Comparison of ENCODE assay signal across 8 cellular contexts in the genomic region with DNA sequence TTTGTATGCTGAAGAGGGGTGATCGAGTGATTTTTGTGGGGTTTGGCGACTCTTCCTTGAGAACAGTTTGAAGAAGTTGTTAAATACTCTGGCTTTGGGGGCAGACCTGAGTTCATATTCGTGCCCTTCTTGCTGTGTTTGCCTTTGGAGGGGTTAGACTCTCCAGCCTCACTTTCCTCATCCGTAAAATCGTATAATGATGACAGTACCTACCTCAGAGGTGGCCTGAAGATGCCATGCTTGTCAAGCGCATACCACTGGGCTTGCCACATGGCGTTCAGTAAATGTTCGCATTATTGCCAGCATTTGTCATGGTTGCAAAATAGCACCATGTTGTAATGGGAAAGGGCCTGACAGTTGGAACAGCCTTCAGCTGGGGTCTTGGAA. TPM values are rescaled to one million over a fixed set of nuclear protein-coding genes. Genes with fewer than 3 reads are reported as not detected.
DNase-seq lines count a peak whose midpoint lies in the region; ATAC-seq and TF ChIP-seq lines count a peak whose summit lies in the region.

No MANE protein-coding gene starts in this region.

- no peak for TF ChIP-seq CTCF in DND-41 (IDR thresholded peaks at IDR 0.05; ENCODE audit: borderline replicate concordance, extremely low read depth, low read length, poor library complexity, severe bottlenecking)
- TF ChIP-seq CTCF in MM.1S (IDR thresholded peaks at IDR 0.05; ENCODE audit: low read length), result no peak
- TF ChIP-seq CTCF in fibroblast of lung (conservative IDR thresholded peaks at IDR 0.05 in 1 of 2, IDR thresholded peaks at IDR 0.05 in 1 of 2; ENCODE audit: low read depth in 1 of 2, low read length in 2 of 2), result peak in 1 of 2 donors; percentile 9
- no peak for TF ChIP-seq CTCF in neural cell (IDR thresholded peaks at IDR 0.05; ENCODE audit: poor library complexity, severe bottlenecking)

- TF ChIP-seq RAD21 in neural cell (conservative IDR thresholded peaks at IDR 0.05), result no peak

- H3K4me3 ChIP-seq in DND-41 (ENCODE audit: low read depth in 1 of 2, low read length in 2 of 2), result peak overlapping the region; percentile 66 to 83
- H3K4me3 ChIP-seq in MM.1S (ENCODE audit: low read length), result peak overlapping the region; percentile 80
- H3K4me3 ChIP-seq in fibroblast of lung (replicated peaks in 1 of 4; ENCODE audit: control extremely low read depth in 1 of 4, insufficient read depth in 1 of 4, low read depth in 3 of 4, low read length in 4 of 4), result peak overlapping the region; percentile 59 to 95 (median 86)
- H3K4me3 ChIP-seq in neural cell (ENCODE audit: low read length), result peak overlapping the region; percentile 89

- ATAC-seq in DND-41 (ENCODE audit: insufficient read depth, low read depth) (peak; percentile 3; the same call in 2 of the 3 replicates), HG03571 (IDR thresholded peaks at IDR 0.05; ENCODE audit: unreplicated experiment) (no peak)

- H3K4me2 ChIP-seq in DND-41 (ENCODE audit: insufficient read depth, low read length) (peak overlapping the region; percentile 71), MM.1S (ENCODE audit: low read depth, low read length) (peak overlapping the region; percentile 86), fibroblast of lung (ENCODE audit: extremely low read depth, insufficient read depth, low read length) (peak overlapping the region; percentile 80), neural cell (ENCODE audit: low read length) (peak overlapping the region; percentile 88)

- H4K20me1 ChIP-seq in DND-41 (ENCODE audit: insufficient read depth, low read length), result peaks cover 56% of the 10 kb centered on the region
- no peaks in the 10 kb centered on the region for H4K20me1 ChIP-seq in MM.1S (ENCODE audit: insufficient read depth, low read length)
- peaks cover 7% of the 10 kb centered on the region for H4K20me1 ChIP-seq in fibroblast of lung (ENCODE audit: control insufficient read depth, extremely low read depth, insufficient read depth, low read length)
- no peaks in the 10 kb centered on the region for H4K20me1 ChIP-seq in neural cell (ENCODE audit: insufficient read depth)

- no peaks in the 10 kb centered on the region for H3K9me3 ChIP-seq in DND-41 (ENCODE audit: insufficient read depth, low read length, severe bottlenecking)
- no peaks in the 10 kb centered on the region for H3K9me3 ChIP-seq in MM.1S (replicated peaks; ENCODE audit: insufficient read depth, low read length)
- no peaks in the 10 kb centered on the region for H3K9me3 ChIP-seq in fibroblast of lung (ENCODE audit: control insufficient read depth, insufficient read depth, low read depth, low read length)
- H3K9me3 ChIP-seq in neural cell (ENCODE audit: low read length), result no peaks in the 10 kb centered on the region

- H3K27me3 ChIP-seq in DND-41 (ENCODE audit: insufficient read depth, low read length, poor library complexity), result no peaks in the 10 kb centered on the region
- H3K27me3 ChIP-seq in MM.1S (replicated peaks; ENCODE audit: insufficient read depth, low read length), result no peaks in the 10 kb centered on the region
- H3K27me3 ChIP-seq in fibroblast of lung (ENCODE audit: control insufficient read depth, insufficient read depth, low read length), result no peaks in the 10 kb centered on the region
- H3K27me3 ChIP-seq in neural cell (ENCODE audit: insufficient read depth, low read depth, low read length), result no peaks in the 10 kb centered on the region

- peaks cover 57% of the 10 kb centered on the region for H3K4me1 ChIP-seq in DND-41 (ENCODE audit: insufficient read depth, low read length)
- H3K4me1 ChIP-seq in MM.1S (ENCODE audit: low read length), result peaks cover 32% of the 10 kb centered on the region
- no peaks in the 10 kb centered on the region for H3K4me1 ChIP-seq in fibroblast of lung (ENCODE audit: control insufficient read depth, extremely low read depth, insufficient read depth, low read length)

- H3K27ac ChIP-seq in DND-41 (ENCODE audit: low read length), result peak overlapping the region; percentile 97
- peak overlapping the region; percentile 80 for H3K27ac ChIP-seq in MM.1S (ENCODE audit: low read length)
- H3K27ac ChIP-seq in fibroblast of lung (ENCODE audit: insufficient read depth, low read length), result peak overlapping the region; percentile 92
- H3K27ac ChIP-seq in neural cell (ENCODE audit: low read length), result no peak overlapping the region

- H2AFZ ChIP-seq in DND-41 (ENCODE audit: low read depth, low read length), result no peak overlapping the region
- H2AFZ ChIP-seq in MM.1S (ENCODE audit: low read length), result peak overlapping the region; percentile 37; the same call in 1 of the 2 replicates
- H2AFZ ChIP-seq in fibroblast of lung (ENCODE audit: low read length), result no peak overlapping the region
- no peak overlapping the region for H2AFZ ChIP-seq in neural cell (ENCODE audit: low read depth, low read length)

- H3K9me2 ChIP-seq in MM.1S (replicated peaks; ENCODE audit: insufficient read depth, low read length), result no peaks in the 10 kb centered on the region
- no peaks in the 10 kb centered on the region for H3K9me2 ChIP-seq in neural cell (ENCODE audit: insufficient read depth, low read length)

- DNase-seq in DND-41 (peak; percentile 38), MM.1S (peak; percentile 43), fibroblast of lung (ENCODE audit: low read depth in 2 of 2) (peak; percentile 78 to 87), NCI-H510A (lab: John Stamatoyannopoulos, UW) (no peak), HPDE6-E6E7 (ENCODE audit: extremely low spot score) (no peak)
- peak; percentile 24 for DNase-seq in activated CD8-positive, alpha-beta memory T cell treated with anti-CD3 and anti-CD28 coated beads, Interleukin-2, amount 50 U/mL, for 4 hours

- peak overlapping the region; percentile 96 for H3K9ac ChIP-seq in DND-41 (ENCODE audit: low read depth, low read length)
- H3K9ac ChIP-seq in MM.1S (ENCODE audit: low read length), result peak overlapping the region; percentile 77
- H3K9ac ChIP-seq in fibroblast of lung (ENCODE audit: insufficient read depth, low read length), result peak overlapping the region; percentile 91
- H3K9ac ChIP-seq in neural cell (ENCODE audit: low read length), result no peak overlapping the region

- H3K79me2 ChIP-seq in DND-41 (ENCODE audit: insufficient read depth, low read length), result peaks cover 65% of the 10 kb centered on the region
- peaks cover 60% of the 10 kb centered on the region for H3K79me2 ChIP-seq in MM.1S (ENCODE audit: low read length)
- H3K79me2 ChIP-seq in fibroblast of lung (ENCODE audit: control insufficient read depth, insufficient read depth, low read length), result peaks cover 63% of the 10 kb centered on the region
- peaks cover 33% of the 10 kb centered on the region for H3K79me2 ChIP-seq in neural cell (replicated peaks; ENCODE audit: insufficient read depth, low read length)

- no peak for TF ChIP-seq EP300 in neural cell (conservative IDR thresholded peaks at IDR 0.05; ENCODE audit: poor library complexity, severe bottlenecking)

- H3F3A ChIP-seq in MM.1S (ENCODE audit: insufficient read depth, low read length) (peaks cover 29% of the 10 kb centered on the region), neural cell (ENCODE audit: insufficient read depth, low read length, poor library complexity, severe bottlenecking) (no peaks in the 10 kb centered on the region)

- H3K36me3 ChIP-seq in DND-41 (ENCODE audit: insufficient read depth, low read length) (peaks cover 16% of the 10 kb centered on the region), MM.1S (replicated peaks; ENCODE audit: insufficient read depth, low read length) (no peaks in the 10 kb centered on the region), fibroblast of lung (ENCODE audit: control insufficient read depth, insufficient read depth, low read length) (no peaks in the 10 kb centered on the region), neural cell (ENCODE audit: insufficient read depth, low read length) (no peaks in the 10 kb centered on the region)

TF ChIP-seq in neural cell, 6 proteins besides CTCF, POLR2A, EP300 and RAD21:
- TF ChIP-seq EZH2 (IDR thresholded peaks at IDR 0.05; ENCODE audit: borderline replicate concordance, insufficient read depth, low read length, poor library complexity, severe bottlenecking) (no peak), TAF1 (IDR thresholded peaks at IDR 0.05; ENCODE audit: low read depth) (no peak), SMC3 (conservative IDR thresholded peaks at IDR 0.05; ENCODE audit: poor library complexity) (no peak), POLR2AphosphoS5 (IDR thresholded peaks at IDR 0.05) (no peak), REST (IDR thresholded peaks at IDR 0.05; ENCODE audit: borderline replicate concordance) (no peak), MXI1 (conservative IDR thresholded peaks at IDR 0.05; ENCODE audit: poor library complexity, severe bottlenecking) (no peak)
TF ChIP-seq in neural cell: peak in this region for 0.

RNA-seq across cellular contexts. Expression of gene STK17A, which starts 1.3 kb away (rescaled TPM):
- total RNA-seq in fibroblast of lung, result 44.4 and 53.2 TPM in 2 replicates
- polyA plus RNA-seq in fibroblast of lung (46.8 and 53.3 TPM in 2 replicates), neural cell (6.9 and 7.9 TPM in 2 replicates)
- polyA plus RNA-seq in fibroblast of lung (2012), result 45.4 and 52.2 TPM in 2 replicates
- polyA minus RNA-seq in fibroblast of lung (ENCODE audit: low replicate concordance) (1.8 and 2.9 TPM in 2 replicates), neural cell (8.8 and 10.1 TPM in 2 replicates)

Comparison
In these comparisons a context has a peak if more than half of its experiments do, and no peak if none do; other contexts are left out.
1. DNase-seq: peak in DND-41 (single experiment), MM.1S (single experiment), activated CD8-positive, alpha-beta memory T cell treated with anti-CD3 and anti-CD28 coated beads, Interleukin-2, amount 50 U/mL, for 4 hours (single experiment) and fibroblast of lung (2 of 2); none in NCI-H510A (single experiment) and HPDE6-E6E7 (single experiment).
2. Peak in every context shown above with its lines, with median percentiles within 50 percentile points of each other: H3K4me2 ChIP-seq and H3K4me3 ChIP-seq.